In genomic region chr20:409697-410559, GRCh38 we compare ENCODE assay signal across 8 cellular contexts. TPM values are rescaled to one million over a fixed set of nuclear protein-coding genes. Genes with fewer than 3 reads are reported as not detected.
A peak's percentile ranks its signal among the peaks of the same experiment; 100 is the strongest.
DNase-seq lines count a peak whose midpoint lies in the region; ATAC-seq, FAIRE-seq and TF ChIP-seq lines count a peak whose summit lies in the region.

No MANE protein-coding gene starts in this region.

- H3K4me1 ChIP-seq in Peyer's patch = peaks cover 4 to 22% (median 13%) of the 10 kb centered on the region in 4 donors
- H3K4me1 ChIP-seq in endothelial cell of umbilical vein (ENCODE audit: control insufficient read depth, extremely low read depth, insufficient read depth, low read length) = peaks cover 17% of the 10 kb centered on the region
- H3K4me1 ChIP-seq in rectal smooth muscle tissue (ENCODE audit: control insufficient read depth, insufficient read depth, low read length) = peaks cover 12% of the 10 kb centered on the region

- no peak overlapping the region for H2AFZ ChIP-seq in endothelial cell of umbilical vein (ENCODE audit: low read depth, low read length)

- H3K9me1 ChIP-seq in endothelial cell of umbilical vein (replicated peaks; ENCODE audit: control insufficient read depth, extremely low read depth, insufficient read depth, low read length) = no peaks in the 10 kb centered on the region

- no peak for ATAC-seq in GM18861 (IDR thresholded peaks at IDR 0.05; ENCODE audit: unreplicated experiment)
- ATAC-seq in esophagus mucosa = no peak

- intact Hi-C loops in endothelial cell of umbilical vein (cut with micrococcal nuclease) = loop anchor here (2.0 kb wide), 2 partner anchors 27 to 53 kb away; partner anchors contain the start of gene TBC1D20

- TF ChIP-seq CTCF in Peyer's patch (IDR thresholded peaks at IDR 0.05) = peak in 2 of 6 experiments; percentile 1 to 26
- no peak for TF ChIP-seq CTCF in endothelial cell of umbilical vein (IDR thresholded peaks at IDR 0.05; ENCODE audit: extremely low read depth in 1 of 2, insufficient read depth in 1 of 2, low read depth in 1 of 2, low read length in 2 of 2)

- peaks cover 0 to 20% (median 0%) of the 10 kb centered on the region in 3 donors for H3K36me3 ChIP-seq in Peyer's patch
- peaks cover 0 to 6% of the 10 kb centered on the region in 2 experiments for H3K36me3 ChIP-seq in endothelial cell of umbilical vein (ENCODE audit: control insufficient read depth in 2 of 2, extremely low read depth in 1 of 2, insufficient read depth in 2 of 2, low read length in 2 of 2)
- H3K36me3 ChIP-seq in rectal smooth muscle tissue (ENCODE audit: control insufficient read depth, insufficient read depth, low read length) = peaks cover 2% of the 10 kb centered on the region

- no peak for FAIRE-seq in endothelial cell of umbilical vein (lab: Jason Lieb, UNC)

- POLR2A ChIA-PET in endothelial cell of umbilical vein (lab: Charles Lee) = interaction anchor here (0.7 kb wide), 1 partner anchor 136 kb away, joined by 3 read pairs; no protein-coding TSS in a partner anchor

- H3K4me3 ChIP-seq in GM08714 (ENCODE audit: low read length) (peak overlapping the region; percentile 86), Peyer's patch (peak overlapping the region in 2 of 4 donors; percentile 74 to 90), endothelial cell of umbilical vein (replicated peaks in 1 of 3; ENCODE audit: insufficient read depth in 1 of 3, low read depth in 1 of 3, low read length in 3 of 3) (peak overlapping the region in 1 of 3 experiments; percentile 69), rectal smooth muscle tissue (ENCODE audit: low read length) (peak overlapping the region; percentile 98)

- H3K27me3 ChIP-seq in Peyer's patch = no peaks in the 10 kb centered on the region
- H3K27me3 ChIP-seq in endothelial cell of umbilical vein (ENCODE audit: control insufficient read depth in 2 of 2, insufficient read depth in 2 of 2, low read length in 2 of 2) = no peaks in the 10 kb centered on the region
- no peaks in the 10 kb centered on the region for H3K27me3 ChIP-seq in rectal smooth muscle tissue (ENCODE audit: control insufficient read depth, insufficient read depth, low read length)

- dilution Hi-C loops in endothelial cell of umbilical vein (cut with MboI; ENCODE audit: extremely low pct_ligation_motif_present, low sequenced_read_pairs) = no loop called here

- no peaks in the 10 kb centered on the region for H4K20me1 ChIP-seq in endothelial cell of umbilical vein (replicated peaks; ENCODE audit: control insufficient read depth, extremely low read depth, insufficient read depth, low read length)

- DNase-seq in Peyer's patch (peak in 2 of 3 donors; percentile 58 to 67), endothelial cell of umbilical vein (ENCODE audit: low read depth, low spot score) (no peak), islet precursor cell (no peak)
- DNase-seq in activated CD4-positive, CD25-positive, alpha-beta regulatory T cell (lab: John Stamatoyannopoulos, UW) = no peak

- H3K9me3 ChIP-seq in Peyer's patch (no peaks in the 10 kb centered on the region), endothelial cell of umbilical vein (replicated peaks; ENCODE audit: control insufficient read depth, insufficient read depth, low read length) (no peaks in the 10 kb centered on the region)

- no peak overlapping the region for H3K9ac ChIP-seq in endothelial cell of umbilical vein (replicated peaks; ENCODE audit: extremely low read depth, insufficient read depth, low read length)
- no peak overlapping the region for H3K9ac ChIP-seq in rectal smooth muscle tissue (ENCODE audit: low read length)

- peak overlapping the region; percentile 80 for H3K4me2 ChIP-seq in endothelial cell of umbilical vein (ENCODE audit: insufficient read depth, low read length)

- no TSS peak for BruUV-seq in endothelial cell of umbilical vein (replicated peaks; lab: Mats Ljungman, UMichigan)

- CTCF ChIA-PET in endothelial cell of umbilical vein (lab: Charles Lee) = interaction anchor here (1.3 to 1.9 kb wide), 3 partner anchors 22 to 79 kb away, joined by 3 to 6 read pairs (median 4); no protein-coding TSS in a partner anchor

- H3K79me2 ChIP-seq in endothelial cell of umbilical vein (ENCODE audit: control insufficient read depth, insufficient read depth, low read length) = peaks cover 38% of the 10 kb centered on the region

- TF ChIP-seq POLR2A in Peyer's patch (IDR thresholded peaks at IDR 0.05) = no peak
- no peak for TF ChIP-seq POLR2A in endothelial cell of umbilical vein (IDR thresholded peaks at IDR 0.05; ENCODE audit: low read depth, low read length)

- H3K27ac ChIP-seq in Peyer's patch (peak overlapping the region in 3 of 4 donors; percentile 59 to 96 (median 95)), endothelial cell of umbilical vein (ENCODE audit: insufficient read depth, low read depth, low read length) (no peak overlapping the region), rectal smooth muscle tissue (ENCODE audit: low read depth, low read length) (no peak overlapping the region)

TF ChIP-seq in endothelial cell of umbilical vein, 7 proteins besides CTCF, POLR2A, EP300 and RAD21:
- TF ChIP-seq JUN (IDR thresholded peaks at IDR 0.05; ENCODE audit: borderline replicate concordance, insufficient read depth, insufficient read length, low read depth) (no peak), GATA2 (IDR thresholded peaks at IDR 0.05; ENCODE audit: insufficient read depth, insufficient read length, low read depth, low read length) (no peak), FOS (IDR thresholded peaks at IDR 0.05; ENCODE audit: borderline replicate concordance, insufficient read depth, low read length) (no peak), MYC (IDR thresholded peaks at IDR 0.05; ENCODE audit: low read depth, low read length) (no peak), MAX (IDR thresholded peaks at IDR 0.05; ENCODE audit: insufficient read depth, insufficient read length) (no peak), EZH2 (IDR thresholded peaks at IDR 0.05; ENCODE audit: borderline replicate concordance, low read depth, low read length, severe bottlenecking) (no peak), POLR2AphosphoS5 (IDR thresholded peaks at IDR 0.05; ENCODE audit: insufficient read depth, low read depth, low read length) (no peak)

RNA-seq across cellular contexts. Expression of gene RBCK1, which starts 1.8 kb away (rescaled TPM):
- total RNA-seq in Peyer's patch = 100 to 1,000 TPM; 133 to 254 (median 154) TPM
- 80.4 and 86.0 TPM in 2 replicates for total RNA-seq in endothelial cell of umbilical vein
- 82.7 and 98.3 TPM in 2 replicates for polyA plus RNA-seq in endothelial cell of umbilical vein
- 54.5 and 65.8 TPM in 2 replicates for polyA plus RNA-seq in endothelial cell of umbilical vein (2011; cell fraction: cytosol; rRNA removed)
- 152 and 200 TPM in 2 replicates for polyA plus RNA-seq in endothelial cell of umbilical vein (2011; cell fraction: nucleus; rRNA removed)
- polyA plus RNA-seq in endothelial cell of umbilical vein (2012) = 84.2 and 98.4 TPM in 2 replicates
- polyA minus RNA-seq in endothelial cell of umbilical vein = 58.1 and 63.6 TPM in 2 replicates
- polyA minus RNA-seq in endothelial cell of umbilical vein (2011; cell fraction: cytosol; rRNA and poly(A)+ RNA removed) = 30.3 TPM
- 44.5 and 45.0 TPM in 2 replicates for polyA minus RNA-seq in endothelial cell of umbilical vein (2011; cell fraction: nucleus; rRNA and poly(A)+ RNA removed)
- total RNA-seq in esophagus mucosa = 55.2 TPM

RNA-seq across cellular contexts. Expression of gene TRIB3, which starts 29.4 kb away (rescaled TPM):
- total RNA-seq in Peyer's patch (10 to 100 TPM in 2 of 4 donors, 1 to 10 TPM in 2; 8.3 to 22.7 (median 12.1) TPM), endothelial cell of umbilical vein (32.1 and 35.3 TPM in 2 replicates), esophagus mucosa (58.0 TPM)
- polyA plus RNA-seq in endothelial cell of umbilical vein = 32.6 and 43.0 TPM in 2 replicates
- polyA plus RNA-seq in endothelial cell of umbilical vein (2011; cell fraction: cytosol; rRNA removed) = 23.5 and 28.0 TPM in 2 replicates
- 11.8 and 12.1 TPM in 2 replicates for polyA plus RNA-seq in endothelial cell of umbilical vein (2011; cell fraction: nucleus; rRNA removed)
- polyA plus RNA-seq in endothelial cell of umbilical vein (2012) = 23.3 and 23.5 TPM in 2 replicates
- 20.6 and 22.1 TPM in 2 replicates for polyA minus RNA-seq in endothelial cell of umbilical vein
- 98.2 TPM for polyA minus RNA-seq in endothelial cell of umbilical vein (2011; cell fraction: cytosol; rRNA and poly(A)+ RNA removed)
- polyA minus RNA-seq in endothelial cell of umbilical vein (2011; cell fraction: nucleus; rRNA and poly(A)+ RNA removed) = 7.5 and 8.9 TPM in 2 replicates

RNA-seq across cellular contexts. Expression of gene TBC1D20, which starts 52.4 kb away (rescaled TPM):
- total RNA-seq in Peyer's patch (10 to 100 TPM; 38.1 to 43.6 (median 42.8) TPM), endothelial cell of umbilical vein (30.6 and 34.3 TPM in 2 replicates), esophagus mucosa (18.8 TPM)
- 33.3 and 36.1 TPM in 2 replicates for polyA plus RNA-seq in endothelial cell of umbilical vein
- 25.9 and 27.9 TPM in 2 replicates for polyA plus RNA-seq in endothelial cell of umbilical vein (2011; cell fraction: cytosol; rRNA removed)
- 35.0 and 37.4 TPM in 2 replicates for polyA plus RNA-seq in endothelial cell of umbilical vein (2011; cell fraction: nucleus; rRNA removed)
- 22.1 and 24.7 TPM in 2 replicates for polyA plus RNA-seq in endothelial cell of umbilical vein (2012)
- polyA minus RNA-seq in endothelial cell of umbilical vein = 56.4 and 58.8 TPM in 2 replicates
- polyA minus RNA-seq in endothelial cell of umbilical vein (2011; cell fraction: cytosol; rRNA and poly(A)+ RNA removed) = 9.3 TPM
- polyA minus RNA-seq in endothelial cell of umbilical vein (2011; cell fraction: nucleus; rRNA and poly(A)+ RNA removed) = 15.1 and 19.3 TPM in 2 replicates

Comparison
In these comparisons a context has a peak if more than half of its experiments do, and no peak if none do; other contexts are left out.
1. DNase-seq: peak in Peyer's patch (2 of 3); none in endothelial cell of umbilical vein (single experiment), activated CD4-positive, CD25-positive, alpha-beta regulatory T cell (0 of 4) and islet precursor cell (single experiment).
2. H3K27ac ChIP-seq: peak in Peyer's patch (3 of 4); none in endothelial cell of umbilical vein (single experiment) and rectal smooth muscle tissue (single experiment).